ENCODE assay signal across 22 cellular contexts in genomic region chr9:13554626-13555025, GRCh38.
"Had no signal": no experiment of that assay in that cellular context is flagged by ENCODE, and none has a peak within 500 bp of the region (broad histone marks: within the 10 kb centered on the region; RNA-seq: fewer than 3 reads in every experiment).

No MANE protein-coding gene starts in this region.

- DNase-seq: activated B cell treated with CpG ODN at 0.5 μM for 24 hours; activated CD4-positive, alpha-beta T cell treated with anti-CD3 and anti-CD28 coated beads for 36 hours; activated CD8-positive, alpha-beta memory T cell treated with anti-CD3 and anti-CD28 coated beads, Interleukin-2, amount 10 ng/mL, durations not matched to agents 7 days and 5 days; activated CD8-positive, alpha-beta T cell treated with anti-CD3 and anti-CD28 coated beads, Interleukin-2, amount 10 ng/mL, durations not matched to agents 7 days and 5 days; activated naive CD4-positive, alpha-beta T cell; activated T-cell treated with anti-CD3 and anti-CD28 coated beads, Interleukin-2, amount 50 U/mL, for 72 hours; body of pancreas; dermis blood vessel endothelial cell; effector CD4-positive, alpha-beta T cell; esophagus squamous epithelium; foreskin melanocyte; heart right ventricle; natural killer cell; occipital lobe; psoas muscle; stimulated activated CD4-positive, alpha-beta T cell treated with anti-CD3 and anti-CD28 coated beads, Interleukin-1b, Interleukin-23, amount 100 ng/mL, for 48 hours; stimulated activated CD4-positive, alpha-beta T cell treated with anti-CD3 and anti-CD28 coated beads, Interleukin-4, amount 100 ng/mL, for 4 hours; stimulated activated naive B cell treated with anti-CD40 and anti-IgM and Interleukin-4, amounts not matched to agents 10 μg/mL and 1 μg/mL and 100 μg/mL, for 72 hours; stomach; thyroid gland; upper lobe of left lung had no signal

- ATAC-seq: activated CD4-positive, alpha-beta T cell treated with anti-CD3 and anti-CD28 coated beads for 36 hours; activated CD8-positive, alpha-beta memory T cell treated with anti-CD3 and anti-CD28 coated beads, Interleukin-2, amount 10 ng/mL, durations not matched to agents 7 days and 5 days; activated CD8-positive, alpha-beta T cell treated with anti-CD3 and anti-CD28 coated beads, Interleukin-2, amount 10 ng/mL, durations not matched to agents 7 days and 5 days; activated naive CD4-positive, alpha-beta T cell treated with anti-CD3 and anti-CD28 coated beads, Interleukin-2, amount 50 U/mL, for 72 hours; activated T-cell treated with anti-CD3 and anti-CD28 coated beads, Interleukin-2, amount 50 U/mL, for 72 hours; body of pancreas; heart right ventricle; natural killer cell; psoas muscle; stimulated activated naive B cell treated with anti-CD40 and anti-IgM and Interleukin-4, amounts not matched to agents 10 μg/mL and 1 μg/mL and 100 μg/mL, for 72 hours had no signal
